In genomic region chr1:233764304-233764703, GRCh38 we compare ENCODE assay signal across 3 cellular contexts.
DNase-seq lines count a peak whose midpoint lies in the region; ATAC-seq, FAIRE-seq and TF ChIP-seq lines count a peak whose summit lies in the region.
"Not testable (repeated sequence)": the region's sequence is repeated elsewhere in the genome, so short reads cannot be mapped to it uniquely, and the experiment has no call there.

No MANE protein-coding gene starts in this region.

- not testable (repeated sequence) for TF ChIP-seq RAD21 in K562 (CRISPR knock-in tag; conservative IDR thresholded peaks at IDR 0.05 in 1 of 2, IDR thresholded peaks at IDR 0.05 in 1 of 2)

- intact Hi-C loops in K562 (cut with micrococcal nuclease), result not testable (repeated sequence)

- ATAC-seq in K562, result not testable (repeated sequence)

- not testable (repeated sequence) for BruUV-seq in K562 (replicated peaks; lab: Mats Ljungman, UMichigan)

- H3K9me1 ChIP-seq in K562 (ENCODE audit: control insufficient read depth, insufficient read depth, low read length), result not testable (repeated sequence)

- H3K27me3 ChIP-seq in K562 (ENCODE audit: control insufficient read depth in 2 of 2, insufficient read depth in 2 of 2, low read length in 2 of 2), result not testable (repeated sequence)

- H2AFZ ChIP-seq in K562 (ENCODE audit: low read depth, low read length), result not testable (repeated sequence)

- H3K9me3 ChIP-seq in HEK293 (ENCODE audit: control insufficient read depth, insufficient read depth, low read depth, low read length); K562 (replicated peaks; ENCODE audit: control insufficient read depth, insufficient read depth, low read depth, low read length): not testable (repeated sequence)

- not testable (repeated sequence) for H3K4me1 ChIP-seq in HEK293 (ENCODE audit: control insufficient read depth, insufficient read depth, low read length); K562 (replicated peaks in 1 of 2; ENCODE audit: control insufficient read depth in 2 of 2, insufficient read depth in 2 of 2, low read length in 2 of 2)

- H3K4me3 ChIP-seq in HEK293 (ENCODE audit: low read depth, low read length); K562: not testable (repeated sequence)

- TF ChIP-seq EP300 in K562 (IDR thresholded peaks at IDR 0.05; ENCODE audit: low read length), result not testable (repeated sequence)

- FAIRE-seq in K562 (lab: Jason Lieb, UNC), result not testable (repeated sequence)
- FAIRE-seq in urothelium cell line (lab: Jason Lieb, UNC), result peak; percentile 20

- CTCF ChIA-PET in HEK293 (lab: Yijun Ruan, JAX); K562 (lab: Yijun Ruan, JAX; ENCODE audit: low intra/inter-chr PET ratio): not testable (repeated sequence)

- TF ChIP-seq POLR2A in K562 (conservative IDR thresholded peaks at IDR 0.05), result not testable (repeated sequence)

- H3K36me3 ChIP-seq in HEK293 (ENCODE audit: control insufficient read depth in 2 of 2, insufficient read depth in 1 of 2, low read length in 2 of 2); K562 (ENCODE audit: control insufficient read depth, insufficient read depth, low read length): not testable (repeated sequence)

- not testable (repeated sequence) for TF ChIP-seq CTCF in HEK293 (tag by site-specific recombination; IDR thresholded peaks at IDR 0.05); K562 (IDR thresholded peaks at IDR 0.05 in 2 of 3, conservative IDR thresholded peaks at IDR 0.05 in 1 of 3; ENCODE audit: insufficient read depth in 2 of 3, low read depth in 1 of 3, low read length in 3 of 3)

- POLR2A ChIA-PET in HEK293 (lab: Yijun Ruan, JAX), result not testable (repeated sequence)
- POLR2A ChIA-PET in K562 (lab: Yijun Ruan, JAX), result interaction anchor here (0.9 kb wide), 1 partner anchor 29 kb away, joined by 3 read pairs; no protein-coding TSS in a partner anchor

- 36% methylated on average over 3 of the region's 3 CpGs for whole genome bisulfite sequencing in K562 (ENCODE audit: insufficient coverage, low coverage, missing lambda C conversion rate)

- not testable (repeated sequence) for H3K27ac ChIP-seq in HEK293 (ENCODE audit: extremely low read depth, low read depth, low read length); K562 (ENCODE audit: extremely low read depth, low read depth, low read length)

- not testable (repeated sequence) for H3K9ac ChIP-seq in K562 (ENCODE audit: insufficient read depth in 1 of 2, low read depth in 2 of 2, low read length in 2 of 2)

- H4K20me1 ChIP-seq in K562 (replicated peaks; ENCODE audit: control insufficient read depth, insufficient read depth, low read length), result not testable (repeated sequence)

- not testable (repeated sequence) for H3K79me2 ChIP-seq in K562 (ENCODE audit: control insufficient read depth, insufficient read depth, low read length)

- DNase-seq in K562 (ENCODE audit: extremely low read depth in 1 of 4, low spot score in 3 of 4); urothelium cell line (ENCODE audit: low spot score): not testable (repeated sequence)

- in situ Hi-C loops in K562 (cut with MboI), result not testable (repeated sequence)

- H3K4me2 ChIP-seq in K562 (ENCODE audit: insufficient read depth, low read length), result not testable (repeated sequence)

TF ChIP-seq in HEK293, 187 proteins besides CTCF, POLR2A, EP300 and RAD21:
- TF ChIP-seq ZNF146 (tag by site-specific recombination; IDR thresholded peaks at IDR 0.05), result peak; percentile 60

TF ChIP-seq in K562, 482 proteins besides CTCF, POLR2A, EP300 and RAD21:
- peak; percentile 71 for TF ChIP-seq ZNF146 (CRISPR knock-in tag; IDR thresholded peaks at IDR 0.05; ENCODE audit: unreplicated experiment)
